ENCODE assay signal across 1 cellular context in genomic region chr4:8868321-8869001, GRCh38.
TF ChIP-seq lines count a peak whose summit lies in the region.

No MANE protein-coding gene starts in this region.

TF ChIP-seq in HepG2, 621 proteins besides CTCF, POLR2A, EP300 and RAD21:
- no peak for TF ChIP-seq MXD3 (CRISPR knock-in tag; IDR thresholded peaks at IDR 0.05)
- TF ChIP-seq EZH2 (conservative IDR thresholded peaks at IDR 0.05; ENCODE audit: low read depth, low read length): 0 out of 2 replicates have a peak, but pooled peaks have one; percentile 11
